2 cellular contexts compared by ENCODE assay signal in the genomic region with DNA sequence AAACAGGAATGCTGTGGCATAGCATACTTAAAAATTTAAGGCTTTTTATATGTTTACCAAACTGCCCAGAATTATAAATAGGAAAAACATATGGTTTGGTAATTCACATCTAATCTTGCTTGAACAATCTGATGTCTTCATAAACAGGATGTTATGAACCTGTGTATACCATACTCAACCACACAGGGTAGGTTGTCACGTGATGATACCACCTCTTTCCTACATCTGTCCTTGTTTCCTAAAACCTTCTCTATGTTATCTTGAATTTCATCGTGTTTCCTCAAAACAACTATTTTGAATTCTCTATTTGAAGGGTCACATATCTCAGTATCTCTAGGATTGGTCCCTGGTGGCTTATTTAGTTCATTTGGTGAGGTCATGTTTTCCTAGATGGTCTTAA.
TF ChIP-seq lines count a peak whose summit lies in the region.

No MANE protein-coding gene starts in this region.

TF ChIP-seq in HepG2, 621 proteins besides CTCF, POLR2A, EP300 and RAD21:
- TF ChIP-seq, protein P1, sequence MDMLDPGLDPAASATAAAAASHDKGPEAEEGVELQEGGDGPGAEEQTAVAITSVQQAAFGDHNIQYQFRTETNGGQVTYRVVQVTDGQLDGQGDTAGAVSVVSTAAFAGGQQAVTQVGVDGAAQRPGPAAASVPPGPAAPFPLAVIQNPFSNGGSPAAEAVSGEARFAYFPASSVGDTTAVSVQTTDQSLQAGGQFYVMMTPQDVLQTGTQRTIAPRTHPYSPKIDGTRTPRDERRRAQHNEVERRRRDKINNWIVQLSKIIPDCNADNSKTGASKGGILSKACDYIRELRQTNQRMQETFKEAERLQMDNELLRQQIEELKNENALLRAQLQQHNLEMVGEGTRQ (IDR thresholded peaks at IDR 0.05; ENCODE audit: low read depth, low read length) = peak; percentile 45; the same call in 1 of the 2 replicates
- TF ChIP-seq, protein P1 (CRISPR knock-in tag; IDR thresholded peaks at IDR 0.05; ENCODE audit: borderline replicate concordance) = no peak
- TF ChIP-seq, protein P2, sequence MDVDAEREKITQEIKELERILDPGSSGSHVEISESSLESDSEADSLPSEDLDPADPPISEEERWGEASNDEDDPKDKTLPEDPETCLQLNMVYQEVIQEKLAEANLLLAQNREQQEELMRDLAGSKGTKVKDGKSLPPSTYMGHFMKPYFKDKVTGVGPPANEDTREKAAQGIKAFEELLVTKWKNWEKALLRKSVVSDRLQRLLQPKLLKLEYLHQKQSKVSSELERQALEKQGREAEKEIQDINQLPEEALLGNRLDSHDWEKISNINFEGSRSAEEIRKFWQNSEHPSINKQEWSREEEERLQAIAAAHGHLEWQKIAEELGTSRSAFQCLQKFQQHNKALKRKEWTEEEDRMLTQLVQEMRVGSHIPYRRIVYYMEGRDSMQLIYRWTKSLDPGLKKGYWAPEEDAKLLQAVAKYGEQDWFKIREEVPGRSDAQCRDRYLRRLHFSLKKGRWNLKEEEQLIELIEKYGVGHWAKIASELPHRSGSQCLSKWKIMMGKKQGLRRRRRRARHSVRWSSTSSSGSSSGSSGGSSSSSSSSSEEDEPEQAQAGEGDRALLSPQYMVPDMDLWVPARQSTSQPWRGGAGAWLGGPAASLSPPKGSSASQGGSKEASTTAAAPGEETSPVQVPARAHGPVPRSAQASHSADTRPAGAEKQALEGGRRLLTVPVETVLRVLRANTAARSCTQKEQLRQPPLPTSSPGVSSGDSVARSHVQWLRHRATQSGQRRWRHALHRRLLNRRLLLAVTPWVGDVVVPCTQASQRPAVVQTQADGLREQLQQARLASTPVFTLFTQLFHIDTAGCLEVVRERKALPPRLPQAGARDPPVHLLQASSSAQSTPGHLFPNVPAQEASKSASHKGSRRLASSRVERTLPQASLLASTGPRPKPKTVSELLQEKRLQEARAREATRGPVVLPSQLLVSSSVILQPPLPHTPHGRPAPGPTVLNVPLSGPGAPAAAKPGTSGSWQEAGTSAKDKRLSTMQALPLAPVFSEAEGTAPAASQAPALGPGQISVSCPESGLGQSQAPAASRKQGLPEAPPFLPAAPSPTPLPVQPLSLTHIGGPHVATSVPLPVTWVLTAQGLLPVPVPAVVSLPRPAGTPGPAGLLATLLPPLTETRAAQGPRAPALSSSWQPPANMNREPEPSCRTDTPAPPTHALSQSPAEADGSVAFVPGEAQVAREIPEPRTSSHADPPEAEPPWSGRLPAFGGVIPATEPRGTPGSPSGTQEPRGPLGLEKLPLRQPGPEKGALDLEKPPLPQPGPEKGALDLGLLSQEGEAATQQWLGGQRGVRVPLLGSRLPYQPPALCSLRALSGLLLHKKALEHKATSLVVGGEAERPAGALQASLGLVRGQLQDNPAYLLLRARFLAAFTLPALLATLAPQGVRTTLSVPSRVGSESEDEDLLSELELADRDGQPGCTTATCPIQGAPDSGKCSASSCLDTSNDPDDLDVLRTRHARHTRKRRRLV (CRISPR knock-in tag; IDR thresholded peaks at IDR 0.05) = no peak
- TF ChIP-seq RAD51 (IDR thresholded peaks at IDR 0.05; ENCODE audit: borderline replicate concordance) = peak; percentile 66; the same call in 1 of the 2 replicates

TF ChIP-seq in K562, 482 proteins besides CTCF, POLR2A, EP300 and RAD21:
- TF ChIP-seq, protein P3, sequence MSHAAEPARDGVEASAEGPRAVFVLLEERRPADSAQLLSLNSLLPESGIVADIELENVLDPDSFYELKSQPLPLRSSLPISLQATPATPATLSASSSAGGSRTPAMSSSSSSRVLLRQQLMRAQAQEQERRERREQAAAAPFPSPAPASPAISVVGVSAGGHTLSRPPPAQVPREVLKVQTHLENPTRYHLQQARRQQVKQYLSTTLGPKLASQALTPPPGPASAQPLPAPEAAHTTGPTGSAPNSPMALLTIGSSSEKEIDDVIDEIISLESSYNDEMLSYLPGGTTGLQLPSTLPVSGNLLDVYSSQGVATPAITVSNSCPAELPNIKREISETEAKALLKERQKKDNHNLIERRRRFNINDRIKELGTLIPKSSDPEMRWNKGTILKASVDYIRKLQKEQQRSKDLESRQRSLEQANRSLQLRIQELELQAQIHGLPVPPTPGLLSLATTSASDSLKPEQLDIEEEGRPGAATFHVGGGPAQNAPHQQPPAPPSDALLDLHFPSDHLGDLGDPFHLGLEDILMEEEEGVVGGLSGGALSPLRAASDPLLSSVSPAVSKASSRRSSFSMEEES (CRISPR knock-in tag; IDR thresholded peaks at IDR 0.05) = peak; percentile 82
- TF ChIP-seq PCBP1 (IDR thresholded peaks at IDR 0.05; ENCODE audit: low read depth, low read length, poor library complexity, severe bottlenecking) (no peak), HDAC1 (IDR thresholded peaks at IDR 0.05) (no peak), ZNF23 (CRISPR knock-in tag; IDR thresholded peaks at IDR 0.05) (no peak), U2AF2 (optimal IDR thresholded peaks at IDR 0.05; ENCODE audit: low read depth, low read length) (no peak), ESRRB (CRISPR knock-in tag; IDR thresholded peaks at IDR 0.05; ENCODE audit: borderline replicate concordance) (no peak), TRIM24 (IDR thresholded peaks at IDR 0.05) (no peak)
- TF ChIP-seq, protein P4, sequence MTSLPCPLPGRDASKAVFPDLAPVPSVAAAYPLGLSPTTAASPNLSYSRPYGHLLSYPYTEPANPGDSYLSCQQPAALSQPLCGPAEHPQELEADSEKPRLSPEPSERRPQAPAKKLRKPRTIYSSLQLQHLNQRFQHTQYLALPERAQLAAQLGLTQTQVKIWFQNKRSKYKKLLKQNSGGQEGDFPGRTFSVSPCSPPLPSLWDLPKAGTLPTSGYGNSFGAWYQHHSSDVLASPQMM (CRISPR knock-in tag; IDR thresholded peaks at IDR 0.05) = no peak
